1 cellular context compared by ENCODE assay signal in the genomic region with DNA sequence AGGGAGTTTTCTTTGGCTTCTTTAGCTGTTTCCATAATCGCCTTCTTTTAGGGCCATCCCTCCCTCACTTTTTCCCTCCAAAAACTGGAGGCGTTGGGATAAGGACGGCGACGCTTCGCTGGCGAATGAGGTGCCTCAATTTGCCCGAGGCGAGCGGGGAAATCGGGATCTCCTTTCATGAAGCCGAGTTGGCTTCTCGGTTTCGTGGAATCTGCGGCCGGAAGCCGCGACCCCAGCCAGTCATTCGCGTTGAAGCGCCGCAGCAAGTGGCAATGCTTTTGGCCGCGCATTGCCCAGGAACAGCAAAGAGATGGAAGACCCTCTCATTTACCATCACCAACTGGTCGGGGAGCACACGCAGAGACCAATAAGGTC.
TF ChIP-seq lines count a peak whose summit lies in the region.

No MANE protein-coding gene starts in this region.

TF ChIP-seq in K562, 482 proteins besides CTCF, POLR2A, EP300 and RAD21 (continued from another document):
- TF ChIP-seq, protein P1, sequence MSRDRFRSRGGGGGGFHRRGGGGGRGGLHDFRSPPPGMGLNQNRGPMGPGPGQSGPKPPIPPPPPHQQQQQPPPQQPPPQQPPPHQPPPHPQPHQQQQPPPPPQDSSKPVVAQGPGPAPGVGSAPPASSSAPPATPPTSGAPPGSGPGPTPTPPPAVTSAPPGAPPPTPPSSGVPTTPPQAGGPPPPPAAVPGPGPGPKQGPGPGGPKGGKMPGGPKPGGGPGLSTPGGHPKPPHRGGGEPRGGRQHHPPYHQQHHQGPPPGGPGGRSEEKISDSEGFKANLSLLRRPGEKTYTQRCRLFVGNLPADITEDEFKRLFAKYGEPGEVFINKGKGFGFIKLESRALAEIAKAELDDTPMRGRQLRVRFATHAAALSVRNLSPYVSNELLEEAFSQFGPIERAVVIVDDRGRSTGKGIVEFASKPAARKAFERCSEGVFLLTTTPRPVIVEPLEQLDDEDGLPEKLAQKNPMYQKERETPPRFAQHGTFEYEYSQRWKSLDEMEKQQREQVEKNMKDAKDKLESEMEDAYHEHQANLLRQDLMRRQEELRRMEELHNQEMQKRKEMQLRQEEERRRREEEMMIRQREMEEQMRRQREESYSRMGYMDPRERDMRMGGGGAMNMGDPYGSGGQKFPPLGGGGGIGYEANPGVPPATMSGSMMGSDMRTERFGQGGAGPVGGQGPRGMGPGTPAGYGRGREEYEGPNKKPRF (IDR thresholded peaks at IDR 0.05; ENCODE audit: low read depth, low read length) = no peak
- TF ChIP-seq PTBP1 (IDR thresholded peaks at IDR 0.05; ENCODE audit: low read depth, low read length) = no peak
- TF ChIP-seq, protein P2, sequence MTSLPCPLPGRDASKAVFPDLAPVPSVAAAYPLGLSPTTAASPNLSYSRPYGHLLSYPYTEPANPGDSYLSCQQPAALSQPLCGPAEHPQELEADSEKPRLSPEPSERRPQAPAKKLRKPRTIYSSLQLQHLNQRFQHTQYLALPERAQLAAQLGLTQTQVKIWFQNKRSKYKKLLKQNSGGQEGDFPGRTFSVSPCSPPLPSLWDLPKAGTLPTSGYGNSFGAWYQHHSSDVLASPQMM (CRISPR knock-in tag; IDR thresholded peaks at IDR 0.05) = no peak
